ENCODE assay signal across 15 cellular contexts in genomic region chr16:57234707-57235092, GRCh38. TPM values are rescaled to one million over a fixed set of nuclear protein-coding genes. Genes with fewer than 3 reads are reported as not detected.
DNase-seq lines count a peak whose midpoint lies in the region; ATAC-seq and TF ChIP-seq lines count a peak whose summit lies in the region.
"Had no signal": no experiment of that assay in that cellular context is flagged by ENCODE, and none has a peak within 500 bp of the region (broad histone marks: within the 10 kb centered on the region; RNA-seq: fewer than 3 reads in every experiment).

No MANE protein-coding gene starts in this region.

- H3K9ac ChIP-seq in BLaER1 = no peak overlapping the region
- H3K9ac ChIP-seq in Karpas-422 (ENCODE audit: low read length) = peak overlapping the region; percentile 49

- no peak for ATAC-seq in body of pancreas
- ATAC-seq in stimulated activated effector memory CD8-positive, alpha-beta T cell treated with anti-CD3 and anti-CD28 coated beads, Interleukin-12 subunit alpha, Interleukin-12 subunit beta, amount 100 ng/mL, for 72 hours = no peak

- no peak for TF ChIP-seq CTCF in body of pancreas (IDR thresholded peaks at IDR 0.05)

- DNase-seq in Karpas-422 (no peak), body of pancreas (no peak), SIG-M5 treated with dmso at 0.1 percent for 504 hours (lab: John Stamatoyannopoulos, UW; ENCODE audit: unreplicated experiment) (no peak), NCI-H345 (lab: John Stamatoyannopoulos, UW) (no peak)
- no peak for DNase-seq in stimulated activated effector memory CD8-positive, alpha-beta T cell treated with anti-CD3 and anti-CD28 coated beads, Interleukin-12 subunit alpha, Interleukin-12 subunit beta, amount 100 ng/mL, for 72 hours (ENCODE audit: low spot score in 2 of 2)
- no peak for DNase-seq in activated CD4-positive, CD25-positive, alpha-beta regulatory T cell treated with anti-CD3 and anti-CD28 coated beads, Interleukin-2, amount 50 U/mL, for 72 hours
- DNase-seq: ACHN; AML-193; CD4-positive, alpha-beta T cell; MG63; NCI-H1694; NCI-H526 treated with DMSO at 0.1 percent for 48 hours; PC-9 had no signal

- H3K4me1 ChIP-seq in BLaER1 = peaks cover 11% of the 10 kb centered on the region; the same call in 1 of the 2 replicates
- peaks cover 26% of the 10 kb centered on the region for H3K4me1 ChIP-seq in Karpas-422 (ENCODE audit: low read length)
- H3K4me1 ChIP-seq in body of pancreas = peaks cover 12% of the 10 kb centered on the region
- H3K4me1 ChIP-seq: HAP-1 had no signal

- H3K4me3 ChIP-seq in BLaER1 = no peak overlapping the region
- peak overlapping the region; percentile 36 for H3K4me3 ChIP-seq in Karpas-422 (ENCODE audit: low read length)
- H3K4me3 ChIP-seq in body of pancreas = no peak overlapping the region
- H3K4me3 ChIP-seq: HAP-1, MG63, PC-9 had no signal

- H3K9me3 ChIP-seq in BLaER1 (no peaks in the 10 kb centered on the region), Karpas-422 (ENCODE audit: low read length) (no peaks in the 10 kb centered on the region; the same call in 1 of the 2 replicates), body of pancreas (no peaks in the 10 kb centered on the region)
- H3K9me3 ChIP-seq: HAP-1 had no signal

- peaks cover 13% of the 10 kb centered on the region for H3K4me1 Mint-ChIP-seq in stimulated activated effector memory CD8-positive, alpha-beta T cell treated with anti-CD3 and anti-CD28 coated beads, Interleukin-12 subunit alpha, Interleukin-12 subunit beta, amount 100 ng/mL, for 72 hours

- H2AFZ ChIP-seq in Karpas-422 (ENCODE audit: low read length) = no peak overlapping the region
- H2AFZ ChIP-seq: PC-9 had no signal

- no peaks in the 10 kb centered on the region for H3K27me3 ChIP-seq in BLaER1
- no peaks in the 10 kb centered on the region for H3K27me3 ChIP-seq in Karpas-422 (ENCODE audit: low read length)
- no peaks in the 10 kb centered on the region for H3K27me3 ChIP-seq in body of pancreas
- H3K27me3 ChIP-seq: MG63 had no signal

- peaks cover 96% of the 10 kb centered on the region for H3K36me3 Mint-ChIP-seq in stimulated activated effector memory CD8-positive, alpha-beta T cell treated with anti-CD3 and anti-CD28 coated beads, Interleukin-12 subunit alpha, Interleukin-12 subunit beta, amount 100 ng/mL, for 72 hours

- no peak overlapping the region for H3K4me3 Mint-ChIP-seq in stimulated activated effector memory CD8-positive, alpha-beta T cell treated with anti-CD3 and anti-CD28 coated beads, Interleukin-12 subunit alpha, Interleukin-12 subunit beta, amount 100 ng/mL, for 72 hours
- H3K4me3 Mint-ChIP-seq: CD4-positive, alpha-beta T cell had no signal

- H3K79me2 ChIP-seq in Karpas-422 (ENCODE audit: low read length) = peaks cover 5% of the 10 kb centered on the region; the same call in 1 of the 2 replicates

- H4K20me1 ChIP-seq in BLaER1 = no peaks in the 10 kb centered on the region
- no peaks in the 10 kb centered on the region for H4K20me1 ChIP-seq in Karpas-422 (ENCODE audit: insufficient read depth, low read depth, low read length)

- no peak for TF ChIP-seq POLR2A in body of pancreas (IDR thresholded peaks at IDR 0.05)

- intact Hi-C loops in body of pancreas (cut with DNase I) = no loop called here

- H3K27ac ChIP-seq in BLaER1 = no peak overlapping the region
- H3K27ac ChIP-seq in Karpas-422 (ENCODE audit: low read length) = peak overlapping the region; percentile 91
- H3K27ac ChIP-seq in body of pancreas = peak overlapping the region in 3 of 4 donors; percentile 20 to 52 (median 32)
- H3K27ac ChIP-seq: PC-9 had no signal

- H3K4me2 ChIP-seq in BLaER1 (peak overlapping the region; percentile 20; the same call in 1 of the 2 replicates), Karpas-422 (ENCODE audit: low read depth, low read length, poor library complexity, severe bottlenecking) (peak overlapping the region; percentile 72)
- H3K4me2 ChIP-seq: PC-9 had no signal

- H3K36me3 ChIP-seq in BLaER1 (peaks cover 95% of the 10 kb centered on the region), Karpas-422 (ENCODE audit: insufficient read depth, low read length) (peaks cover 40% of the 10 kb centered on the region), body of pancreas (replicated peaks in 1 of 2; ENCODE audit: insufficient read depth in 1 of 2, low read depth in 2 of 2) (peaks cover 7 to 24% of the 10 kb centered on the region in 2 donors)

- peak overlapping the region; percentile 51 for H3K27ac Mint-ChIP-seq in stimulated activated effector memory CD8-positive, alpha-beta T cell treated with anti-CD3 and anti-CD28 coated beads, Interleukin-12 subunit alpha, Interleukin-12 subunit beta, amount 100 ng/mL, for 72 hours
- H3K27ac Mint-ChIP-seq: CD4-positive, alpha-beta T cell had no signal

- H3K9me2 ChIP-seq in Karpas-422 (replicated peaks; ENCODE audit: insufficient read depth, low read length) = no peaks in the 10 kb centered on the region

- H3K9me3 Mint-ChIP-seq in stimulated activated effector memory CD8-positive, alpha-beta T cell treated with anti-CD3 and anti-CD28 coated beads, Interleukin-12 subunit alpha, Interleukin-12 subunit beta, amount 100 ng/mL, for 72 hours = no peaks in the 10 kb centered on the region
- H3K9me3 Mint-ChIP-seq: CD4-positive, alpha-beta T cell had no signal

RNA-seq across cellular contexts. Expression of gene ARL2BP, which starts 10.4 kb away (rescaled TPM):
- total RNA-seq in Karpas-422 (2014; rRNA removed; shearing (Covaris generic); ENCODE audit: low replicate concordance) = 44.5 and 96.8 TPM in 2 replicates
- 10 to 100 TPM; 15.8 to 21.5 TPM for total RNA-seq in body of pancreas

RNA-seq across cellular contexts. Expression of gene RSPRY1, which starts 48.6 kb away (rescaled TPM):
- 23.7 and 26.4 TPM in 2 replicates for total RNA-seq in Karpas-422 (2014; rRNA removed; shearing (Covaris generic); ENCODE audit: low replicate concordance)
- total RNA-seq in body of pancreas = 10 to 100 TPM; 13.8 to 31.4 TPM

RNA-seq across cellular contexts. Expression of gene PSME3IP1, which starts 48.9 kb away (rescaled TPM):
- 84.0 and 98.4 TPM in 2 replicates for total RNA-seq in Karpas-422 (2014; rRNA removed; shearing (Covaris generic); ENCODE audit: low replicate concordance)
- total RNA-seq in body of pancreas = 10 to 100 TPM; 26.7 to 32.9 TPM

RNA-seq across cellular contexts. Expression of gene PLLP, which starts 49.8 kb away (rescaled TPM):
- total RNA-seq in Karpas-422 (2014; rRNA removed; shearing (Covaris generic); ENCODE audit: low replicate concordance) = not detected in 2 replicates
- total RNA-seq in body of pancreas = 10 to 100 TPM; 32.9 to 43.2 TPM
